Comparison of ENCODE assay signal across 23 cellular contexts in genomic region chrX:150683112-150683511, GRCh38.
"Had no signal": no experiment of that assay in that cellular context is flagged by ENCODE, and none has a peak within 500 bp of the region (broad histone marks: within the 10 kb centered on the region; RNA-seq: fewer than 3 reads in every experiment).

No MANE protein-coding gene starts in this region.

- ATAC-seq: body of pancreas had no signal

- H3K4me1 ChIP-seq: adrenal gland, body of pancreas, breast epithelium had no signal

- H3K27ac ChIP-seq: adrenal gland, body of pancreas, brain microvascular endothelial cell, breast epithelium, VCaP had no signal

- DNase-seq: activated B cell treated with CpG ODN at 0.5 μM for 24 hours; activated CD4-positive, alpha-beta memory T cell treated with anti-CD3 and anti-CD28 coated beads for 36 hours; activated CD4-positive, alpha-beta T cell treated with anti-CD3 and anti-CD28 coated beads, Interleukin-2, amount 50 U/mL, for 1 hour; activated CD4-positive, alpha-beta T cell treated with anti-CD3 and anti-CD28 coated beads, Interleukin-2, amount 50 U/mL, for 4 hours; activated CD4-positive, CD25-positive, alpha-beta regulatory T cell treated with anti-CD3 and anti-CD28 coated beads, Interleukin-2, amount 50 U/mL, for 72 hours; activated CD8-positive, alpha-beta memory T cell treated with anti-CD3 and anti-CD28 coated beads, Interleukin-2, amount 50 U/mL, for 4 hours; activated effector memory CD4-positive, alpha-beta T cell treated with anti-CD3 and anti-CD28 coated beads, Interleukin-2, amount 50 U/mL, for 16 hours; activated gamma-delta T cell treated with Interleukin-2 at 50 U/mL for 16 hours; activated naive CD4-positive, alpha-beta T cell; activated naive CD4-positive, alpha-beta T cell treated with anti-CD3 and anti-CD28 coated beads for 36 hours; activated naive CD4-positive, alpha-beta T cell treated with anti-CD3 and anti-CD28 coated beads, Interleukin-2, amount 50 U/mL, for 16 hours; activated naive CD8-positive, alpha-beta T cell treated with anti-CD3 and anti-CD28 coated beads for 36 hours; activated T-cell treated with anti-CD3 and anti-CD28 coated beads for 4 hours; activated T-cell treated with anti-CD3 and anti-CD28 coated beads, Interleukin-2, amount 50 U/mL, for 1 hour; activated T-cell treated with anti-CD3 and anti-CD28 coated beads, Interleukin-2, amount 50 U/mL, for 4 hours; adrenal gland; amniotic stem cell; aorta; body of pancreas; brain microvascular endothelial cell; T-helper 9 cell had no signal

- H3K27me3 ChIP-seq: adrenal gland, body of pancreas, brain microvascular endothelial cell had no signal

- H3K9me3 ChIP-seq: adrenal gland, body of pancreas, breast epithelium had no signal

- H3K4me3 ChIP-seq: adrenal gland, body of pancreas, breast epithelium had no signal

- H3K36me3 ChIP-seq: adrenal gland, brain microvascular endothelial cell, breast epithelium had no signal
